Comparison of ENCODE assay signal across 1 cellular context in the genomic region with DNA sequence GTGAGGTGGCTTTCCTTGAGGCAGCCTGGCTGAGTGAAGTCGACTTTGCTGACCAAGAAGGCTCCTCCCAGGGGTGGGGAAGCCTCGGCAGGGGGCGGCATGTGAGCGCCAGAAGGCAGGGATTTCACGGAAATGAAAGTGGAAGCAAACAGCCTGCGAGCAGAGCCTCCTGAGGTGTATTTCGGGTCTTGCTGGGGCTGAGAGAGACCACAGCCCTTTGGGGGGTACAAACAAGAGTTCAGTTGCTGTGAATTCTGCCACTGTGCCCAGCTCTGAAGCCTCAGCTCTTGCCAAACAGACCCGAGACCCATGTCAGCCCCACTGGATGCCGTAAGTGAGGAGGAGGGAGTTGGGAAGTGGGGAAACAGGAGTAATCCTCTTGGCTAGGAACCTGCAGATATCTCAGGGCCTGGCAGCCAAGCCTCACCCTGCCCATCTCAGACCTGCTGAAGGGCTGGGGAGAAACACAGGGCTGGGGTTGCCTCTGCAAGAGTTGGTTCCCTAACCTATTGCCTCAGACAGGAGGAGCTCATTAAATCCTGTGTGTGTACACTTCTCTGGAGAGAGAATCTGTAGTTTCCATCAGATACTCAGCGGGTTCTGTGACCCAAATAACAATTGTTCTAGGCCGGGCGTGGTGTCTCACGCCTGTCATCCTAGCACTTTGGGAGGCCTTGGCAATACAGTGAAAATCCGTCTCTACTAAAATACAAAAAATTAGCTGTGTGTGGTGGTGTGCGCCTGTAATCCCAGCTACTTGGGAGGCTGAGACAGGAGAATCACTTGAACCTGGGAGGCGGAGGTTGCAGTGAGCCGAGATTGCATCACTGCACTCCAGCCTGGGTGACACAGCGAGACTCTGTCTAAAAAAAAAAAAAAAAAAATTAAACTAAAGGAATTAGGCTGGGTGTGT.
A peak's percentile ranks its signal among the peaks of the same experiment; 100 is the strongest.
TF ChIP-seq lines count a peak whose summit lies in the region.

A gene (plus strand): TSS at position 146 of the 913 bp plus-strand sequence. CDS start 164 bp downstream, at position 310.

TF ChIP-seq in K562, 482 proteins besides CTCF, POLR2A, EP300 and RAD21 (continued from another document and continues in another):
- TF ChIP-seq RFX7 (CRISPR knock-in tag; IDR thresholded peaks at IDR 0.05) (no peak), TBL1XR1 (IDR thresholded peaks at IDR 0.05; ENCODE audit: low read length in 2 of 2) (peak in 1 of 2 experiments; percentile 36; a peak in 1 of 4 replicates), CHD2 (IDR thresholded peaks at IDR 0.05; ENCODE audit: low read depth, low read length) (no peak), LEF1 (IDR thresholded peaks at IDR 0.05) (no peak), PHB (CRISPR knock-in tag; IDR thresholded peaks at IDR 0.05) (no peak), HMG20B (CRISPR knock-in tag; IDR thresholded peaks at IDR 0.05) (no peak), SRF (CRISPR knock-in tag; IDR thresholded peaks at IDR 0.05) (no peak), MCM3 (IDR thresholded peaks at IDR 0.05) (no peak), ESRRB (CRISPR knock-in tag; IDR thresholded peaks at IDR 0.05; ENCODE audit: borderline replicate concordance) (no peak), ZNF12 (CRISPR knock-in tag; IDR thresholded peaks at IDR 0.05) (no peak), SLC30A9 (CRISPR knock-in tag; IDR thresholded peaks at IDR 0.05) (no peak), NR2F6 (CRISPR knock-in tag; IDR thresholded peaks at IDR 0.05) (no peak), NR2C2 (CRISPR knock-in tag; IDR thresholded peaks at IDR 0.05) (no peak), NR2C2 (tag; IDR thresholded peaks at IDR 0.05) (peak; percentile 17; the same call in 1 of the 2 replicates), ZNF239 (CRISPR knock-in tag; IDR thresholded peaks at IDR 0.05) (no peak), MAFF (IDR thresholded peaks at IDR 0.05; ENCODE audit: low read length) (no peak), PRMT5 (CRISPR knock-in tag; IDR thresholded peaks at IDR 0.05) (no peak), TOE1 (IDR thresholded peaks at IDR 0.05; ENCODE audit: borderline replicate concordance) (0 out of 2 replicates have a peak, but pooled peaks have one; percentile 34), TOE1 (CRISPR knock-in tag; IDR thresholded peaks at IDR 0.05; ENCODE audit: borderline replicate concordance, low read depth) (no peak), PCBP1 (IDR thresholded peaks at IDR 0.05; ENCODE audit: low read depth, low read length, poor library complexity, severe bottlenecking) (no peak), MTA3 (IDR thresholded peaks at IDR 0.05; ENCODE audit: borderline replicate concordance) (peak; percentile 44; the same call in 1 of the 2 replicates)
- TF ChIP-seq, protein P1, sequence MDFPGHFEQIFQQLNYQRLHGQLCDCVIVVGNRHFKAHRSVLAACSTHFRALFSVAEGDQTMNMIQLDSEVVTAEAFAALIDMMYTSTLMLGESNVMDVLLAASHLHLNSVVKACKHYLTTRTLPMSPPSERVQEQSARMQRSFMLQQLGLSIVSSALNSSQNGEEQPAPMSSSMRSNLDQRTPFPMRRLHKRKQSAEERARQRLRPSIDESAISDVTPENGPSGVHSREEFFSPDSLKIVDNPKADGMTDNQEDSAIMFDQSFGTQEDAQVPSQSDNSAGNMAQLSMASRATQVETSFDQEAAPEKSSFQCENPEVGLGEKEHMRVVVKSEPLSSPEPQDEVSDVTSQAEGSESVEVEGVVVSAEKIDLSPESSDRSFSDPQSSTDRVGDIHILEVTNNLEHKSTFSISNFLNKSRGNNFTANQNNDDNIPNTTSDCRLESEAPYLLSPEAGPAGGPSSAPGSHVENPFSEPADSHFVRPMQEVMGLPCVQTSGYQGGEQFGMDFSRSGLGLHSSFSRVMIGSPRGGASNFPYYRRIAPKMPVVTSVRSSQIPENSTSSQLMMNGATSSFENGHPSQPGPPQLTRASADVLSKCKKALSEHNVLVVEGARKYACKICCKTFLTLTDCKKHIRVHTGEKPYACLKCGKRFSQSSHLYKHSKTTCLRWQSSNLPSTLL (IDR thresholded peaks at IDR 0.05), result no peak
- TF ChIP-seq, protein P2, sequence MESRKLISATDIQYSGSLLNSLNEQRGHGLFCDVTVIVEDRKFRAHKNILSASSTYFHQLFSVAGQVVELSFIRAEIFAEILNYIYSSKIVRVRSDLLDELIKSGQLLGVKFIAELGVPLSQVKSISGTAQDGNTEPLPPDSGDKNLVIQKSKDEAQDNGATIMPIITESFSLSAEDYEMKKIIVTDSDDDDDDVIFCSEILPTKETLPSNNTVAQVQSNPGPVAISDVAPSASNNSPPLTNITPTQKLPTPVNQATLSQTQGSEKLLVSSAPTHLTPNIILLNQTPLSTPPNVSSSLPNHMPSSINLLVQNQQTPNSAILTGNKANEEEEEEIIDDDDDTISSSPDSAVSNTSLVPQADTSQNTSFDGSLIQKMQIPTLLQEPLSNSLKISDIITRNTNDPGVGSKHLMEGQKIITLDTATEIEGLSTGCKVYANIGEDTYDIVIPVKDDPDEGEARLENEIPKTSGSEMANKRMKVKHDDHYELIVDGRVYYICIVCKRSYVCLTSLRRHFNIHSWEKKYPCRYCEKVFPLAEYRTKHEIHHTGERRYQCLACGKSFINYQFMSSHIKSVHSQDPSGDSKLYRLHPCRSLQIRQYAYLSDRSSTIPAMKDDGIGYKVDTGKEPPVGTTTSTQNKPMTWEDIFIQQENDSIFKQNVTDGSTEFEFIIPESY (CRISPR knock-in tag; IDR thresholded peaks at IDR 0.05), result no peak
- TF ChIP-seq, protein P3, sequence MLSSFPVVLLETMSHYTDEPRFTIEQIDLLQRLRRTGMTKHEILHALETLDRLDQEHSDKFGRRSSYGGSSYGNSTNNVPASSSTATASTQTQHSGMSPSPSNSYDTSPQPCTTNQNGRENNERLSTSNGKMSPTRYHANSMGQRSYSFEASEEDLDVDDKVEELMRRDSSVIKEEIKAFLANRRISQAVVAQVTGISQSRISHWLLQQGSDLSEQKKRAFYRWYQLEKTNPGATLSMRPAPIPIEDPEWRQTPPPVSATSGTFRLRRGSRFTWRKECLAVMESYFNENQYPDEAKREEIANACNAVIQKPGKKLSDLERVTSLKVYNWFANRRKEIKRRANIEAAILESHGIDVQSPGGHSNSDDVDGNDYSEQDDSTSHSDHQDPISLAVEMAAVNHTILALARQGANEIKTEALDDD (IDR thresholded peaks at IDR 0.05), result 0 out of 2 replicates have a peak, but pooled peaks have one; percentile 12
- TF ChIP-seq, protein P4, sequence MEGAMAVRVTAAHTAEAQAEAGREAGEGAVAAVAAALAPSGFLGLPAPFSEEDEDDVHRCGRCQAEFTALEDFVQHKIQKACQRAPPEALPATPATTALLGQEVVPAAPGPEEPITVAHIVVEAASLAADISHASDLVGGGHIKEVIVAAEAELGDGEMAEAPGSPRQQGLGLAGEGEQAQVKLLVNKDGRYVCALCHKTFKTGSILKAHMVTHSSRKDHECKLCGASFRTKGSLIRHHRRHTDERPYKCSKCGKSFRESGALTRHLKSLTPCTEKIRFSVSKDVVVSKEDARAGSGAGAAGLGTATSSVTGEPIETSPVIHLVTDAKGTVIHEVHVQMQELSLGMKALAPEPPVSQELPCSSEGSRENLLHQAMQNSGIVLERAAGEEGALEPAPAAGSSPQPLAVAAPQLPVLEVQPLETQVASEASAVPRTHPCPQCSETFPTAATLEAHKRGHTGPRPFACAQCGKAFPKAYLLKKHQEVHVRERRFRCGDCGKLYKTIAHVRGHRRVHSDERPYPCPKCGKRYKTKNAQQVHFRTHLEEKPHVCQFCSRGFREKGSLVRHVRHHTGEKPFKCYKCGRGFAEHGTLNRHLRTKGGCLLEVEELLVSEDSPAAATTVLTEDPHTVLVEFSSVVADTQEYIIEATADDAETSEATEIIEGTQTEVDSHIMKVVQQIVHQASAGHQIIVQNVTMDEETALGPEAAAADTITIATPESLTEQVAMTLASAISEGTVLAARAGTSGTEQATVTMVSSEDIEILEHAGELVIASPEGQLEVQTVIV (CRISPR knock-in tag; IDR thresholded peaks at IDR 0.05; ENCODE audit: borderline replicate concordance), result no peak
- TF ChIP-seq, protein P5, sequence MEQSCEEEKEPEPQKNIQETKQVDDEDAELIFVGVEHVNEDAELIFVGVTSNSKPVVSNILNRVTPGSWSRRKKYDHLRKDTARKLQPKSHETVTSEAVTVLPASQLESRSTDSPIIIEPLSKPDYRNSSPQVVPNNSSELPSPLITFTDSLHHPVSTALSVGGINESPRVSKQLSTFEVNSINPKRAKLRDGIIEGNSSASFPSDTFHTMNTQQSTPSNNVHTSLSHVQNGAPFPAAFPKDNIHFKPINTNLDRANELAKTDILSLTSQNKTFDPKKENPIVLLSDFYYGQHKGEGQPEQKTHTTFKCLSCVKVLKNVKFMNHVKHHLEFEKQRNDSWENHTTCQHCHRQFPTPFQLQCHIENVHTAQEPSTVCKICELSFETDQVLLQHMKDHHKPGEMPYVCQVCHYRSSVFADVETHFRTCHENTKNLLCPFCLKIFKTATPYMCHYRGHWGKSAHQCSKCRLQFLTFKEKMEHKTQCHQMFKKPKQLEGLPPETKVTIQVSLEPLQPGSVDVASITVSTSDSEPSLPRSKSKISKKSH (CRISPR knock-in tag; IDR thresholded peaks at IDR 0.05), result no peak
- TF ChIP-seq, protein P6, sequence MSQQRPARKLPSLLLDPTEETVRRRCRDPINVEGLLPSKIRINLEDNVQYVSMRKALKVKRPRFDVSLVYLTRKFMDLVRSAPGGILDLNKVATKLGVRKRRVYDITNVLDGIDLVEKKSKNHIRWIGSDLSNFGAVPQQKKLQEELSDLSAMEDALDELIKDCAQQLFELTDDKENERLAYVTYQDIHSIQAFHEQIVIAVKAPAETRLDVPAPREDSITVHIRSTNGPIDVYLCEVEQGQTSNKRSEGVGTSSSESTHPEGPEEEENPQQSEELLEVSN (IDR thresholded peaks at IDR 0.05; ENCODE audit: borderline replicate concordance in 1 of 2, extremely low read depth in 1 of 2, insufficient read depth in 1 of 2, insufficient read length in 1 of 2, low read depth in 1 of 2, low read length in 1 of 2, poor library complexity in 1 of 2, severe bottlenecking in 1 of 2), result peak in 1 of 2 experiments; percentile 24
- TF ChIP-seq, protein P7, sequence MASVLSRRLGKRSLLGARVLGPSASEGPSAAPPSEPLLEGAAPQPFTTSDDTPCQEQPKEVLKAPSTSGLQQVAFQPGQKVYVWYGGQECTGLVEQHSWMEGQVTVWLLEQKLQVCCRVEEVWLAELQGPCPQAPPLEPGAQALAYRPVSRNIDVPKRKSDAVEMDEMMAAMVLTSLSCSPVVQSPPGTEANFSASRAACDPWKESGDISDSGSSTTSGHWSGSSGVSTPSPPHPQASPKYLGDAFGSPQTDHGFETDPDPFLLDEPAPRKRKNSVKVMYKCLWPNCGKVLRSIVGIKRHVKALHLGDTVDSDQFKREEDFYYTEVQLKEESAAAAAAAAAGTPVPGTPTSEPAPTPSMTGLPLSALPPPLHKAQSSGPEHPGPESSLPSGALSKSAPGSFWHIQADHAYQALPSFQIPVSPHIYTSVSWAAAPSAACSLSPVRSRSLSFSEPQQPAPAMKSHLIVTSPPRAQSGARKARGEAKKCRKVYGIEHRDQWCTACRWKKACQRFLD (CRISPR knock-in tag; IDR thresholded peaks at IDR 0.05), result 0 out of 2 replicates have a peak, but pooled peaks have one; percentile 44
- TF ChIP-seq, protein P8, sequence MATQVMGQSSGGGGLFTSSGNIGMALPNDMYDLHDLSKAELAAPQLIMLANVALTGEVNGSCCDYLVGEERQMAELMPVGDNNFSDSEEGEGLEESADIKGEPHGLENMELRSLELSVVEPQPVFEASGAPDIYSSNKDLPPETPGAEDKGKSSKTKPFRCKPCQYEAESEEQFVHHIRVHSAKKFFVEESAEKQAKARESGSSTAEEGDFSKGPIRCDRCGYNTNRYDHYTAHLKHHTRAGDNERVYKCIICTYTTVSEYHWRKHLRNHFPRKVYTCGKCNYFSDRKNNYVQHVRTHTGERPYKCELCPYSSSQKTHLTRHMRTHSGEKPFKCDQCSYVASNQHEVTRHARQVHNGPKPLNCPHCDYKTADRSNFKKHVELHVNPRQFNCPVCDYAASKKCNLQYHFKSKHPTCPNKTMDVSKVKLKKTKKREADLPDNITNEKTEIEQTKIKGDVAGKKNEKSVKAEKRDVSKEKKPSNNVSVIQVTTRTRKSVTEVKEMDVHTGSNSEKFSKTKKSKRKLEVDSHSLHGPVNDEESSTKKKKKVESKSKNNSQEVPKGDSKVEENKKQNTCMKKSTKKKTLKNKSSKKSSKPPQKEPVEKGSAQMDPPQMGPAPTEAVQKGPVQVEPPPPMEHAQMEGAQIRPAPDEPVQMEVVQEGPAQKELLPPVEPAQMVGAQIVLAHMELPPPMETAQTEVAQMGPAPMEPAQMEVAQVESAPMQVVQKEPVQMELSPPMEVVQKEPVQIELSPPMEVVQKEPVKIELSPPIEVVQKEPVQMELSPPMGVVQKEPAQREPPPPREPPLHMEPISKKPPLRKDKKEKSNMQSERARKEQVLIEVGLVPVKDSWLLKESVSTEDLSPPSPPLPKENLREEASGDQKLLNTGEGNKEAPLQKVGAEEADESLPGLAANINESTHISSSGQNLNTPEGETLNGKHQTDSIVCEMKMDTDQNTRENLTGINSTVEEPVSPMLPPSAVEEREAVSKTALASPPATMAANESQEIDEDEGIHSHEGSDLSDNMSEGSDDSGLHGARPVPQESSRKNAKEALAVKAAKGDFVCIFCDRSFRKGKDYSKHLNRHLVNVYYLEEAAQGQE (CRISPR knock-in tag; IDR thresholded peaks at IDR 0.05; ENCODE audit: low read depth), result no peak
- TF ChIP-seq, protein P9, sequence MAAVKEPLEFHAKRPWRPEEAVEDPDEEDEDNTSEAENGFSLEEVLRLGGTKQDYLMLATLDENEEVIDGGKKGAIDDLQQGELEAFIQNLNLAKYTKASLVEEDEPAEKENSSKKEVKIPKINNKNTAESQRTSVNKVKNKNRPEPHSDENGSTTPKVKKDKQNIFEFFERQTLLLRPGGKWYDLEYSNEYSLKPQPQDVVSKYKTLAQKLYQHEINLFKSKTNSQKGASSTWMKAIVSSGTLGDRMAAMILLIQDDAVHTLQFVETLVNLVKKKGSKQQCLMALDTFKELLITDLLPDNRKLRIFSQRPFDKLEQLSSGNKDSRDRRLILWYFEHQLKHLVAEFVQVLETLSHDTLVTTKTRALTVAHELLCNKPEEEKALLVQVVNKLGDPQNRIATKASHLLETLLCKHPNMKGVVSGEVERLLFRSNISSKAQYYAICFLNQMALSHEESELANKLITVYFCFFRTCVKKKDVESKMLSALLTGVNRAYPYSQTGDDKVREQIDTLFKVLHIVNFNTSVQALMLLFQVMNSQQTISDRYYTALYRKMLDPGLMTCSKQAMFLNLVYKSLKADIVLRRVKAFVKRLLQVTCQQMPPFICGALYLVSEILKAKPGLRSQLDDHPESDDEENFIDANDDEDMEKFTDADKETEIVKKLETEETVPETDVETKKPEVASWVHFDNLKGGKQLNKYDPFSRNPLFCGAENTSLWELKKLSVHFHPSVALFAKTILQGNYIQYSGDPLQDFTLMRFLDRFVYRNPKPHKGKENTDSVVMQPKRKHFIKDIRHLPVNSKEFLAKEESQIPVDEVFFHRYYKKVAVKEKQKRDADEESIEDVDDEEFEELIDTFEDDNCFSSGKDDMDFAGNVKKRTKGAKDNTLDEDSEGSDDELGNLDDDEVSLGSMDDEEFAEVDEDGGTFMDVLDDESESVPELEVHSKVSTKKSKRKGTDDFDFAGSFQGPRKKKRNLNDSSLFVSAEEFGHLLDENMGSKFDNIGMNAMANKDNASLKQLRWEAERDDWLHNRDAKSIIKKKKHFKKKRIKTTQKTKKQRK (IDR thresholded peaks at IDR 0.05; ENCODE audit: borderline replicate concordance, low read depth, low read length), result no peak
- TF ChIP-seq, protein P10, sequence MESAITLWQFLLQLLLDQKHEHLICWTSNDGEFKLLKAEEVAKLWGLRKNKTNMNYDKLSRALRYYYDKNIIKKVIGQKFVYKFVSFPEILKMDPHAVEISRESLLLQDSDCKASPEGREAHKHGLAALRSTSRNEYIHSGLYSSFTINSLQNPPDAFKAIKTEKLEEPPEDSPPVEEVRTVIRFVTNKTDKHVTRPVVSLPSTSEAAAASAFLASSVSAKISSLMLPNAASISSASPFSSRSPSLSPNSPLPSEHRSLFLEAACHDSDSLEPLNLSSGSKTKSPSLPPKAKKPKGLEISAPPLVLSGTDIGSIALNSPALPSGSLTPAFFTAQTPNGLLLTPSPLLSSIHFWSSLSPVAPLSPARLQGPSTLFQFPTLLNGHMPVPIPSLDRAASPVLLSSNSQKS (CRISPR knock-in tag; IDR thresholded peaks at IDR 0.05), result no peak
